Comparison of ENCODE assay signal across 38 cellular contexts in the genomic region with DNA sequence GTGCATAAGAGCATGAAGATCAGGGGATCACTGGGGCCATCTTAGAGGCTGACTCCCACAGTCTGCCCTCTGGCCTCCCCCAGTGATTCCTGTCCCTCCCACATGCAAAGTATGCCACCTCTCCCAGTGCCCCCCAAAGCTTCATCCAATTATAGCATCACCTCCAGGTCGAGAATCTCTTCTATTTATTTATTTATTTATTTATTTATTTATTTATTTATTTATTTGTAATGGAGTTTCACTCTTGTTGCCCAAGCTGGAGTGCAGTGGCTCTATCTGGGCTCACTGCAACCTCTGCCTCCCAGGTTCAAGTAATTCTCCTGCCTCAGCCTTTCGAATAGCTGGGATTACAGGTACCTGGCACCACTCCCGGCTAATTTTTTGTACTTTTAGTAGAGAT.
"Had no signal": no experiment of that assay in that cellular context is flagged by ENCODE, and none has a peak within 500 bp of the region (broad histone marks: within the 10 kb centered on the region; RNA-seq: fewer than 3 reads in every experiment).

No MANE protein-coding gene starts in this region.

- H3K27ac Mint-ChIP-seq: activated naive CD4-positive, alpha-beta T cell treated with anti-CD3 and anti-CD28 coated beads, Interleukin-2, amount 10 ng/mL, durations not matched to agents 7 days and 5 days; activated naive CD4-positive, alpha-beta T cell treated with anti-CD3 and anti-CD28 coated beads, Interleukin-2, amount 50 U/mL, for 72 hours; activated naive CD8-positive, alpha-beta T cell; activated naive CD8-positive, alpha-beta T cell treated with anti-CD3 and anti-CD28 coated beads for 36 hours; activated naive CD8-positive, alpha-beta T cell treated with anti-CD3 and anti-CD28 coated beads, Interleukin-2, amount 50 U/mL, for 24 hours; activated T-cell treated with anti-CD3 and anti-CD28 coated beads, Interleukin-2, amount 50 U/mL, for 24 hours; activated T-cell treated with anti-CD3 and anti-CD28 coated beads, Interleukin-2, amount 50 U/mL, for 72 hours; activated T-helper 1 cell treated with anti-CD3 and anti-CD28 coated beads, Interleukin-12 subunit alpha, Interleukin-12 subunit beta, Interleukin-2, Interleukin-4 antibody, amounts not matched to agents 30 ng/mL and 10 ng/mL and 1 ng/mL, durations not matched to agents 14 hours and 24 hours and 36 hours; activated T-helper 17 cell treated with anti-CD3 and anti-CD28 coated beads, Interleukin-2, amount 50 U/mL, for 72 hours had no signal

- FAIRE-seq: astrocyte, bronchial epithelial cell had no signal

- H3K27me3 Mint-ChIP-seq: activated naive CD4-positive, alpha-beta T cell treated with anti-CD3 and anti-CD28 coated beads, Interleukin-2, amount 10 ng/mL, durations not matched to agents 7 days and 5 days; activated naive CD8-positive, alpha-beta T cell; activated naive CD8-positive, alpha-beta T cell treated with anti-CD3 and anti-CD28 coated beads for 36 hours; activated naive CD8-positive, alpha-beta T cell treated with anti-CD3 and anti-CD28 coated beads, Interleukin-2, amount 10 ng/mL, durations not matched to agents 7 days and 5 days; activated naive CD8-positive, alpha-beta T cell treated with anti-CD3 and anti-CD28 coated beads, Interleukin-2, amount 50 U/mL, for 24 hours; activated T-helper 17 cell treated with anti-CD3 and anti-CD28 coated beads, Interleukin-2, amount 50 U/mL, for 72 hours; brain; central memory CD8-positive, alpha-beta T cell had no signal

- ATAC-seq: activated naive CD4-positive, alpha-beta T cell treated with anti-CD3 and anti-CD28 coated beads, Interleukin-2, amount 50 U/mL, for 72 hours; activated naive CD8-positive, alpha-beta T cell treated with anti-CD3 and anti-CD28 coated beads, Interleukin-2, amount 50 U/mL, for 24 hours; activated T-cell treated with anti-CD3 and anti-CD28 coated beads, Interleukin-2, amount 50 U/mL, for 4 hours; activated T-cell treated with anti-CD3 and anti-CD28 coated beads, Interleukin-2, amount 50 U/mL, for 72 hours; activated T-helper 17 cell treated with anti-CD3 and anti-CD28 coated beads, Interleukin-2, amount 50 U/mL, for 72 hours; body of pancreas had no signal

- H3K4me1 ChIP-seq: adrenal gland, ascending aorta, body of pancreas, breast epithelium had no signal

- H3K4me1 Mint-ChIP-seq: activated naive CD8-positive, alpha-beta T cell treated with anti-CD3 and anti-CD28 coated beads for 36 hours; activated naive CD8-positive, alpha-beta T cell treated with anti-CD3 and anti-CD28 coated beads, Interleukin-2, amount 10 ng/mL, durations not matched to agents 7 days and 5 days; activated naive CD8-positive, alpha-beta T cell treated with anti-CD3 and anti-CD28 coated beads, Interleukin-2, amount 50 U/mL, for 24 hours; activated T-helper 17 cell treated with anti-CD3 and anti-CD28 coated beads, Interleukin-2, amount 50 U/mL, for 72 hours; brain; central memory CD8-positive, alpha-beta T cell had no signal

- H3K36me3 ChIP-seq: brain microvascular endothelial cell, breast epithelium, cardiac muscle cell had no signal

- H3K9me3 ChIP-seq: adrenal gland, ascending aorta, body of pancreas, breast epithelium had no signal

- H3K4me3 Mint-ChIP-seq: activated naive CD4-positive, alpha-beta T cell treated with anti-CD3 and anti-CD28 coated beads, Interleukin-2, amount 10 ng/mL, durations not matched to agents 7 days and 5 days; activated naive CD8-positive, alpha-beta T cell; activated naive CD8-positive, alpha-beta T cell treated with anti-CD3 and anti-CD28 coated beads for 36 hours; activated naive CD8-positive, alpha-beta T cell treated with anti-CD3 and anti-CD28 coated beads, Interleukin-2, amount 10 ng/mL, durations not matched to agents 7 days and 5 days; activated naive CD8-positive, alpha-beta T cell treated with anti-CD3 and anti-CD28 coated beads, Interleukin-2, amount 50 U/mL, for 24 hours; activated T-cell treated with anti-CD3 and anti-CD28 coated beads, Interleukin-2, amount 50 U/mL, for 24 hours; activated T-cell treated with anti-CD3 and anti-CD28 coated beads, Interleukin-2, amount 50 U/mL, for 4 hours; activated T-cell treated with anti-CD3 and anti-CD28 coated beads, Interleukin-2, amount 50 U/mL, for 72 hours; activated T-helper 1 cell treated with anti-CD3 and anti-CD28 coated beads, Interleukin-12 subunit alpha, Interleukin-12 subunit beta, Interleukin-2, Interleukin-4 antibody, amounts not matched to agents 30 ng/mL and 10 ng/mL and 1 ng/mL, durations not matched to agents 14 hours and 24 hours and 36 hours; activated T-helper 17 cell treated with anti-CD3 and anti-CD28 coated beads, Interleukin-2, amount 50 U/mL, for 72 hours; brain; central memory CD8-positive, alpha-beta T cell had no signal

- DNase-seq: activated effector memory CD4-positive, alpha-beta T cell treated with anti-CD3 and anti-CD28 coated beads, Interleukin-2, amount 50 U/mL, for 16 hours; activated effector memory CD4-positive, alpha-beta T cell treated with Interleukin-2 at 50 U/mL for 16 hours; activated gamma-delta T cell; activated gamma-delta T cell treated with Interleukin-2 at 50 U/mL for 16 hours; activated naive CD4-positive, alpha-beta T cell; activated naive CD4-positive, alpha-beta T cell treated with anti-CD3 and anti-CD28 coated beads, Interleukin-2, amount 10 ng/mL, durations not matched to agents 7 days and 5 days; activated naive CD4-positive, alpha-beta T cell treated with anti-CD3 and anti-CD28 coated beads, Interleukin-2, amount 50 U/mL, for 16 hours; activated naive CD4-positive, alpha-beta T cell treated with Interleukin-2 at 50 U/mL for 16 hours; activated naive CD8-positive, alpha-beta T cell treated with anti-CD3 and anti-CD28 coated beads for 36 hours; activated naive CD8-positive, alpha-beta T cell treated with anti-CD3 and anti-CD28 coated beads, Interleukin-2, amount 10 ng/mL, durations not matched to agents 7 days and 5 days; activated naive CD8-positive, alpha-beta T cell treated with anti-CD3 and anti-CD28 coated beads, Interleukin-2, amount 50 U/mL, for 24 hours; activated T-cell treated with anti-CD3 and anti-CD28 coated beads for 4 hours; activated T-cell treated with anti-CD3 and anti-CD28 coated beads, Interleukin-2, amount 50 U/mL, for 1 hour; activated T-cell treated with anti-CD3 and anti-CD28 coated beads, Interleukin-2, amount 50 U/mL, for 24 hours; activated T-cell treated with anti-CD3 and anti-CD28 coated beads, Interleukin-2, amount 50 U/mL, for 4 hours; activated T-cell treated with anti-CD3 and anti-CD28 coated beads, Interleukin-2, amount 50 U/mL, for 48 hours; activated T-cell treated with anti-CD3 and anti-CD28 coated beads, Interleukin-2, amount 50 U/mL, for 72 hours; adrenal gland; amniotic stem cell; amygdala; anterior cingulate cortex; aorta; body of pancreas; brain microvascular endothelial cell; caudate nucleus; central memory CD4-positive, alpha-beta T cell; cerebellar nuclear complex had no signal

- H3K36me3 Mint-ChIP-seq: activated naive CD4-positive, alpha-beta T cell treated with anti-CD3 and anti-CD28 coated beads, Interleukin-2, amount 50 U/mL, for 72 hours had no signal

- H3K27ac ChIP-seq: adrenal gland, ascending aorta, body of pancreas, brain microvascular endothelial cell, breast epithelium, cardiac muscle cell had no signal

- H3K9me3 Mint-ChIP-seq: activated naive CD4-positive, alpha-beta T cell treated with anti-CD3 and anti-CD28 coated beads, Interleukin-2, amount 10 ng/mL, durations not matched to agents 7 days and 5 days; activated naive CD4-positive, alpha-beta T cell treated with anti-CD3 and anti-CD28 coated beads, Interleukin-2, amount 50 U/mL, for 72 hours; activated naive CD8-positive, alpha-beta T cell treated with anti-CD3 and anti-CD28 coated beads for 36 hours; activated naive CD8-positive, alpha-beta T cell treated with anti-CD3 and anti-CD28 coated beads, Interleukin-2, amount 10 ng/mL, durations not matched to agents 7 days and 5 days; activated naive CD8-positive, alpha-beta T cell treated with anti-CD3 and anti-CD28 coated beads, Interleukin-2, amount 50 U/mL, for 24 hours; activated T-cell treated with anti-CD3 and anti-CD28 coated beads, Interleukin-2, amount 50 U/mL, for 24 hours; activated T-cell treated with anti-CD3 and anti-CD28 coated beads, Interleukin-2, amount 50 U/mL, for 4 hours; activated T-cell treated with anti-CD3 and anti-CD28 coated beads, Interleukin-2, amount 50 U/mL, for 72 hours; activated T-helper 1 cell treated with anti-CD3 and anti-CD28 coated beads, Interleukin-12 subunit alpha, Interleukin-12 subunit beta, Interleukin-2, Interleukin-4 antibody, amounts not matched to agents 30 ng/mL and 10 ng/mL and 1 ng/mL, durations not matched to agents 14 hours and 24 hours and 36 hours; activated T-helper 17 cell treated with anti-CD3 and anti-CD28 coated beads, Interleukin-2, amount 50 U/mL, for 72 hours; central memory CD8-positive, alpha-beta T cell had no signal

- H3K4me3 ChIP-seq: adrenal gland, ascending aorta, body of pancreas, breast epithelium, cardiac muscle cell had no signal
